ENCODE assay signal across 11 cellular contexts in genomic region chr13:96960379-96960778, GRCh38.
"Had no signal": no experiment of that assay in that cellular context is flagged by ENCODE, and none has a peak within 500 bp of the region (broad histone marks: within the 10 kb centered on the region; RNA-seq: fewer than 3 reads in every experiment).

No MANE protein-coding gene starts in this region.

- H3K4me3 ChIP-seq: adrenal gland, ascending aorta, body of pancreas, breast epithelium, cardiac muscle cell had no signal

- H3K9me3 ChIP-seq: adrenal gland, ascending aorta, body of pancreas had no signal

- H3K36me3 ChIP-seq: adrenal gland, ascending aorta, brain microvascular endothelial cell, breast epithelium, cardiac muscle cell had no signal

- H3K4me1 ChIP-seq: adrenal gland, ascending aorta, body of pancreas, breast epithelium had no signal

- ATAC-seq: activated naive CD4-positive, alpha-beta T cell treated with anti-CD3 and anti-CD28 coated beads, Interleukin-2, amount 50 U/mL, for 72 hours; activated naive CD8-positive, alpha-beta T cell treated with anti-CD3 and anti-CD28 coated beads, Interleukin-2, amount 50 U/mL, for 24 hours; activated T-cell treated with anti-CD3 and anti-CD28 coated beads, Interleukin-2, amount 50 U/mL, for 4 hours; activated T-cell treated with anti-CD3 and anti-CD28 coated beads, Interleukin-2, amount 50 U/mL, for 72 hours; activated T-helper 17 cell treated with anti-CD3 and anti-CD28 coated beads, Interleukin-2, amount 50 U/mL, for 72 hours; body of pancreas had no signal

- H3K27ac ChIP-seq: adrenal gland, ascending aorta, body of pancreas, brain microvascular endothelial cell, breast epithelium, cardiac muscle cell had no signal
